Comparison of ENCODE assay signal across 1 cellular context in genomic region chr11:70124321-70125061, GRCh38.
TF ChIP-seq lines count a peak whose summit lies in the region.

No MANE protein-coding gene starts in this region.

TF ChIP-seq in H1, 55 proteins besides CTCF, POLR2A, EP300 and RAD21:
- TF ChIP-seq SAP30 (IDR thresholded peaks at IDR 0.05; ENCODE audit: insufficient read depth, insufficient replicate concordance, low read length), result no peak
